In the genomic region with DNA sequence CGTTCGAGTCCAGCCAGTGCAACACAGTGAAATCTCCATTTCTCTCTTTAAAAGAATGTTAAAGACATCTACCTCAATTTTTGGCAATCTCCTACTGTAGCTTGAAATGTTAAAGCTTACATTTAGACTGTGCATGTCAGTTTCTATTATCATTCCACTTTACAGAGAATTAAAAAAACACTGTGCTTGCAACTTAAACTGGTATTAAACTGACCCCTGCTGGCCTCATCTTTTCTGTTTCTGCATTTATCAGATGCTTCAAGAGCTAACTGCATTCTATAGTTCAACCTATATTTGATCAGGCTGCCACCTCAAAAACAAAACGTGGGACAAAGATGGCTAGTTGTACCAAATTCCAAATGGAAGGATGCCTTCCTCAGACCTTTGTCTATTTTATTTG, we compare ENCODE assay signal across 8 cellular contexts.
DNase-seq lines count a peak whose midpoint lies in the region; ATAC-seq and TF ChIP-seq lines count a peak whose summit lies in the region.

No MANE protein-coding gene starts in this region.

- ATAC-seq in GM21390 (IDR thresholded peaks at IDR 0.05; ENCODE audit: unreplicated experiment) = no peak
- no peak for ATAC-seq in HG03442 (IDR thresholded peaks at IDR 0.05; ENCODE audit: unreplicated experiment)

- no peak overlapping the region for H3K4me3 ChIP-seq in retinal pigment epithelial cell (ENCODE audit: low read length)

- TF ChIP-seq CTCF in retinal pigment epithelial cell (conservative IDR thresholded peaks at IDR 0.05; ENCODE audit: low read depth, low read length) = peak; percentile 43

- peak; percentile 3 to 19 for DNase-seq in NCI-H446 (lab: John Stamatoyannopoulos, UW)
- no peak for DNase-seq in NCI-H446 treated with DMSO at 0.1 percent for 48 hours (lab: John Stamatoyannopoulos, UW)
- peak; percentile 9 for DNase-seq in NCI-H1694 treated with DMSO at 0.1 percent for 48 hours (lab: John Stamatoyannopoulos, UW)
- peak; percentile 42 for DNase-seq in cerebellar cortex (ENCODE audit: low spot score)
- no peak for DNase-seq in retinal pigment epithelial cell (ENCODE audit: low read depth)
- DNase-seq in occipital lobe (lab: John Stamatoyannopoulos, UW) = no peak

Comparison
In these comparisons a context has a peak if more than half of its experiments do, and no peak if none do; other contexts are left out.
1. DNase-seq: peak in NCI-H446 (2 of 2), NCI-H1694 treated with DMSO at 0.1 percent for 48 hours (single experiment) and cerebellar cortex (single experiment); none in NCI-H446 treated with DMSO at 0.1 percent for 48 hours (single experiment), retinal pigment epithelial cell (single experiment) and occipital lobe (single experiment).